In genomic region chr2:158973511-158973956, GRCh38 we compare ENCODE assay signal across 9 cellular contexts. TPM values are rescaled to one million over a fixed set of nuclear protein-coding genes. Genes with fewer than 3 reads are reported as not detected.
A peak's percentile ranks its signal among the peaks of the same experiment; 100 is the strongest.
DNase-seq lines count a peak whose midpoint lies in the region; ATAC-seq and TF ChIP-seq lines count a peak whose summit lies in the region.
"Had no signal": no experiment of that assay in that cellular context is flagged by ENCODE, and none has a peak within 500 bp of the region (broad histone marks: within the 10 kb centered on the region; RNA-seq: fewer than 3 reads in every experiment).

No MANE protein-coding gene starts in this region.

- ATAC-seq in left lung (peak; percentile 43), GM19351 (IDR thresholded peaks at IDR 0.05; ENCODE audit: unreplicated experiment) (no peak), HG02588 (IDR thresholded peaks at IDR 0.05; ENCODE audit: unreplicated experiment) (no peak), HG03039 (IDR thresholded peaks at IDR 0.05; ENCODE audit: unreplicated experiment) (no peak)

- in situ Hi-C loops in SK-MEL-5 (cut with HindIII; ENCODE audit: low pct_unique_long_range_greater_than_20kb, low sequenced_read_pairs) = no loop called here

- peak overlapping the region in 1 of 2 donors; percentile 33 for H3K27ac ChIP-seq in left lung

- H3K4me1 ChIP-seq in left lung = peaks cover 25 to 32% of the 10 kb centered on the region in 2 donors

- DNase-seq in DMS 273 treated with DMSO at 0.1 percent for 48 hours (lab: John Stamatoyannopoulos, UW) = peak; percentile 25
- DNase-seq in NCI-H187 treated with DMSO at 0.1 percent for 48 hours (lab: John Stamatoyannopoulos, UW) = peak; percentile 71
- peak; percentile 71 for DNase-seq in SK-MEL-5 (ENCODE audit: low read depth, low spot score)
- DNase-seq in left lung = no peak
- no peak for DNase-seq in cortex of kidney (lab: John Stamatoyannopoulos, UW)
- DNase-seq: NCI-H1694 had no signal

- no peaks in the 10 kb centered on the region for H3K9me3 ChIP-seq in left lung

- no peak overlapping the region for H3K4me3 ChIP-seq in left lung

- H3K36me3 ChIP-seq in left lung = no peaks in the 10 kb centered on the region

- no peak for TF ChIP-seq CTCF in left lung (IDR thresholded peaks at IDR 0.05)

- peaks cover 0 to 22% of the 10 kb centered on the region in 2 donors for H3K27me3 ChIP-seq in left lung

- intact Hi-C loops in left lung (cut with DNase I) = no loop called here

RNA-seq across cellular contexts. Expression of gene TANC1, which starts 5.1 kb away (rescaled TPM):
- 34.6 and 42.6 TPM in 2 replicates for total RNA-seq in SK-MEL-5 (2014; rRNA removed; shearing (Covaris generic))
- 39.2 and 55.8 TPM in 2 replicates for polyA plus RNA-seq in SK-MEL-5 (2015; cell fraction: cytosol; rRNA removed)
- 190 and 230 TPM in 2 replicates for polyA plus RNA-seq in SK-MEL-5 (2015; cell fraction: nucleus; rRNA removed)
- total RNA-seq in left lung = 10 to 100 TPM; 40.1 to 53.5 TPM

Comparison
In these comparisons a context has a peak if more than half of its experiments do, and no peak if none do; other contexts are left out.
1. DNase-seq: peak in DMS 273 treated with DMSO at 0.1 percent for 48 hours (single experiment), NCI-H187 treated with DMSO at 0.1 percent for 48 hours (single experiment) and SK-MEL-5 (single experiment); none in left lung (0 of 2) and cortex of kidney (single experiment).